Comparison of ENCODE assay signal across 8 cellular contexts in the genomic region with DNA sequence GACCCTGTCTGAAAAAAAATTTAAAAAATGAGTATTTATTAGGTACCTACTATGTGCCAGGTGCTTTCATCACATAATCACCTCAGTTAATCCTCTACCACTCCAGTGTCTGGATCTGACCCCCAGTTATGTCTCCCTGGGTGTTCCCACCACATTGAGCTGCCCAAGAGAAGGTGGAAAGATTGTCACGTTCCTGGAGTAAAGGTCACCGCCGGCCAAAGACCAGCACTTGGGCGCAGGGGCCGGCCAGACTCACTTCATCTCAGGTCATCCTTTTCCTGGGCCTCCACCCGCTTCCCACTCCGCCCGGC. TPM values are rescaled to one million over a fixed set of nuclear protein-coding genes. Genes with fewer than 3 reads are reported as not detected.
DNase-seq lines count a peak whose midpoint lies in the region; ATAC-seq and TF ChIP-seq lines count a peak whose summit lies in the region.

No MANE protein-coding gene starts in this region.

- no peak for TF ChIP-seq EP300 in gastroesophageal sphincter (IDR thresholded peaks at IDR 0.05)

- no peaks in the 10 kb centered on the region for H3K9me2 ChIP-seq in SU-DHL-6 (replicated peaks; ENCODE audit: insufficient read depth, low read length)

- no peak for TF ChIP-seq POLR2A in gastroesophageal sphincter (IDR thresholded peaks at IDR 0.05)

- H3K9me3 ChIP-seq in SU-DHL-6 (ENCODE audit: insufficient read depth, low read length) = no peaks in the 10 kb centered on the region
- no peaks in the 10 kb centered on the region for H3K9me3 ChIP-seq in gastroesophageal sphincter

- no peaks in the 10 kb centered on the region for H4K20me1 ChIP-seq in SU-DHL-6 (ENCODE audit: low read depth, low read length)

- WGBS in gastroesophageal sphincter (ENCODE audit: low coverage in 1 of 2), 2 donors = 0% methylated on average over 1 to 3 of the region's 8 CpGs

- H3K4me3 ChIP-seq in GM08714 (ENCODE audit: low read length) (peak overlapping the region; percentile 82), SU-DHL-6 (ENCODE audit: insufficient read depth, low read length, poor library complexity, severe bottlenecking) (peak overlapping the region; percentile 99), gastroesophageal sphincter (peak overlapping the region; percentile 95 to 98), retinal pigment epithelial cell (ENCODE audit: low read length) (peak overlapping the region; percentile 82)

- peaks cover 18% of the 10 kb centered on the region for H3K79me2 ChIP-seq in SU-DHL-6 (ENCODE audit: insufficient read depth, low read length)

- ATAC-seq in gastroesophageal sphincter = no peak
- no peak for ATAC-seq in HG03139 (IDR thresholded peaks at IDR 0.05; ENCODE audit: unreplicated experiment)

- no peak for TF ChIP-seq CTCF in SU-DHL-6 (IDR thresholded peaks at IDR 0.05; ENCODE audit: insufficient read depth, low read length, poor library complexity, severe bottlenecking)
- no peak for TF ChIP-seq CTCF in gastroesophageal sphincter (IDR thresholded peaks at IDR 0.05)
- no peak for TF ChIP-seq CTCF in retinal pigment epithelial cell (conservative IDR thresholded peaks at IDR 0.05; ENCODE audit: low read depth, low read length)

- H3K27ac ChIP-seq in SU-DHL-6 (ENCODE audit: low read depth, low read length) (peak overlapping the region; percentile 83), gastroesophageal sphincter (peak overlapping the region; percentile 92 to 97 (median 96))

- H3F3A ChIP-seq in SU-DHL-6 (ENCODE audit: insufficient read depth) = peaks cover 8% of the 10 kb centered on the region; the same call in 1 of the 2 replicates

- H3K4me2 ChIP-seq in SU-DHL-6 (ENCODE audit: low read depth, low read length, poor library complexity, severe bottlenecking) = peak overlapping the region; percentile 78

- no peak overlapping the region for H2AFZ ChIP-seq in SU-DHL-6 (ENCODE audit: low read depth, low read length, severe bottlenecking)

- DNase-seq in retinal pigment epithelial cell (ENCODE audit: low read depth) = no peak
- DNase-seq in dedifferentiated amniotic fluid mesenchymal stem cell (ENCODE audit: extremely low spot score) = no peak
- DNase-seq in NCI-H1694 (lab: John Stamatoyannopoulos, UW) = no peak
- no peak for DNase-seq in SHP77 treated with DMSO at 0.1 percent for 48 hours (lab: John Stamatoyannopoulos, UW)

- H3K4me1 ChIP-seq in gastroesophageal sphincter = peaks cover 0 to 50% (median 23%) of the 10 kb centered on the region in 3 donors

- H3K27me3 ChIP-seq in SU-DHL-6 (ENCODE audit: low read length) (no peaks in the 10 kb centered on the region), gastroesophageal sphincter (no peaks in the 10 kb centered on the region)

- H3K36me3 ChIP-seq in SU-DHL-6 (ENCODE audit: low read length) = 0 out of 2 replicates have a peak, but pooled peaks cover 5% of the 10 kb centered on the region
- H3K36me3 ChIP-seq in gastroesophageal sphincter = peaks cover 0 to 38% of the 10 kb centered on the region in 2 donors

- H3K9ac ChIP-seq in SU-DHL-6 (ENCODE audit: low read length) = peak overlapping the region; percentile 100

RNA-seq across cellular contexts. Expression of gene PYCR2, which starts 0.7 kb away (rescaled TPM):
- total RNA-seq in gastroesophageal sphincter = 10 to 100 TPM; 43.6 to 65.5 (median 50.6) TPM

RNA-seq across cellular contexts. Expression of gene LEFTY2, which starts 17.7 kb away (rescaled TPM):
- 1 to 10 TPM in 1 of 4 donors, not detected in 3; 1.1 TPM for total RNA-seq in gastroesophageal sphincter

RNA-seq across cellular contexts. Expression of gene LEFTY1, which starts 34.4 kb away (rescaled TPM):
- 1 to 10 TPM in 1 of 4 donors, under 1 TPM in 1, not detected in 2; 0.35 to 1.4 TPM for total RNA-seq in gastroesophageal sphincter

RNA-seq across cellular contexts. Expression of gene TMEM63A, which starts 41.2 kb away (rescaled TPM):
- 10 to 100 TPM; 10.9 to 55.9 (median 23.8) TPM for total RNA-seq in gastroesophageal sphincter
